ENCODE assay signal across 17 cellular contexts in genomic region chr7:114533151-114533550, GRCh38.
DNase-seq lines count a peak whose midpoint lies in the region; FAIRE-seq and TF ChIP-seq lines count a peak whose summit lies in the region.
"Had no signal": no experiment of that assay in that cellular context is flagged by ENCODE, and none has a peak within 500 bp of the region (broad histone marks: within the 10 kb centered on the region; RNA-seq: fewer than 3 reads in every experiment).

No MANE protein-coding gene starts in this region.

- no peak overlapping the region for H3K4me2 ChIP-seq in mesendoderm (ENCODE audit: low read length)
- H3K4me2 ChIP-seq: smooth muscle cell had no signal

- TF ChIP-seq CTCF in adrenal gland (IDR thresholded peaks at IDR 0.05) = no peak
- no peak for TF ChIP-seq CTCF in D721Med (IDR thresholded peaks at IDR 0.05; ENCODE audit: insufficient read depth, missing control alignments)

- no peak overlapping the region for H4K8ac ChIP-seq in mesendoderm (ENCODE audit: low read depth, low read length)

- H3K4me1 ChIP-seq in mesendoderm (ENCODE audit: control insufficient read depth, low read depth, low read length) (no peaks in the 10 kb centered on the region), adrenal gland (replicated peaks in 1 of 2) (no peaks in the 10 kb centered on the region)

- H3K9me3 ChIP-seq in adrenal gland (replicated peaks in 1 of 3) = no peaks in the 10 kb centered on the region
- H3K9me3 ChIP-seq: ovary had no signal

- no peak overlapping the region for H3K27ac ChIP-seq in mesendoderm (ENCODE audit: low read depth, low read length)
- H3K27ac ChIP-seq in adrenal gland = no peak overlapping the region
- H3K27ac ChIP-seq: cardiac muscle cell, ovary, RWPE1 had no signal

- no CpG with 5 or more reads among the region's 2 CpGs for WGBS in mesendoderm (ENCODE audit: extremely low coverage, insufficient coverage, low lambda C conversion rate)
- 55 to 74% (median 65%) methylated on average over 2 of the region's 2 CpGs for whole genome bisulfite sequencing in adrenal gland, 4 donors

- no peak overlapping the region for H3K4ac ChIP-seq in mesendoderm (ENCODE audit: low read depth, low read length)

- H3K79me2 ChIP-seq in mesendoderm (ENCODE audit: control insufficient read depth, insufficient read depth, low read length) = no peaks in the 10 kb centered on the region

- H3K36me3 ChIP-seq in mesendoderm (ENCODE audit: control insufficient read depth, insufficient read depth, low read length) (no peaks in the 10 kb centered on the region), adrenal gland (replicated peaks in 1 of 2) (no peaks in the 10 kb centered on the region)
- H3K36me3 ChIP-seq: cardiac muscle cell, ovary had no signal

- H4K5ac ChIP-seq in mesendoderm (ENCODE audit: low read length) = no peak overlapping the region

- no peak overlapping the region for H3K4me3 ChIP-seq in mesendoderm (ENCODE audit: low read length)
- no peak overlapping the region for H3K4me3 ChIP-seq in adrenal gland
- H3K4me3 ChIP-seq: cardiac muscle cell, ovary, smooth muscle cell had no signal

- FAIRE-seq in D721Med (lab: Jason Lieb, UNC) = no peak

- H3K18ac ChIP-seq in mesendoderm (ENCODE audit: low read length) = no peak overlapping the region

- no peak overlapping the region for H2BK15ac ChIP-seq in mesendoderm (replicated peaks; ENCODE audit: low read depth)

- H3K56ac ChIP-seq in mesendoderm (ENCODE audit: low read length) = no peak overlapping the region

- H2BK5ac ChIP-seq in mesendoderm (ENCODE audit: low read length) = no peak overlapping the region

- H3K9ac ChIP-seq in mesendoderm (ENCODE audit: low read length) = no peak overlapping the region

- intact Hi-C loops in adrenal gland (cut with DNase I) = no loop called here

- TF ChIP-seq POLR2A in adrenal gland (IDR thresholded peaks at IDR 0.05) = no peak

- H2BK120ac ChIP-seq in mesendoderm (ENCODE audit: low read depth, low read length) = no peak overlapping the region

- H3K79me1 ChIP-seq in mesendoderm (ENCODE audit: low read length) = no peaks in the 10 kb centered on the region

- DNase-seq in DMS153 (lab: John Stamatoyannopoulos, UW) = peak; percentile 65
- peak; percentile 36 for DNase-seq in NCI-H1694 treated with DMSO at 0.1 percent for 48 hours (lab: John Stamatoyannopoulos, UW)
- peak; percentile 65 to 72 for DNase-seq in SHP77 (lab: John Stamatoyannopoulos, UW)
- DNase-seq in mesendoderm = peak; percentile 19
- no peak for DNase-seq in occipital lobe (lab: John Stamatoyannopoulos, UW)
- no peak for DNase-seq in adrenal gland
- DNase-seq in kidney tubule cell (ENCODE audit: low spot score) = no peak
- no peak for DNase-seq in D721Med (ENCODE audit: insufficient read length, low spot score)
- DNase-seq: effector CD4-positive, alpha-beta T cell; foreskin fibroblast; HCEC 1CT; ovary; stimulated activated naive CD8-positive, alpha-beta T cell treated with anti-CD3 and anti-CD28 coated beads, Interleukin-15, amount 100 ng/mL, for 72 hours; T-helper 17 cell had no signal

- no peaks in the 10 kb centered on the region for H3K27me3 ChIP-seq in mesendoderm (ENCODE audit: insufficient read depth, low read length, poor library complexity)
- H3K27me3 ChIP-seq in adrenal gland = no peaks in the 10 kb centered on the region
- H3K27me3 ChIP-seq: cardiac muscle cell, ovary had no signal

- no peak overlapping the region for H3K23ac ChIP-seq in mesendoderm (ENCODE audit: low read length)

- H2AK5ac ChIP-seq in mesendoderm (ENCODE audit: low read length) = no peak overlapping the region

Comparison
In these comparisons a context has a peak if more than half of its experiments do, and no peak if none do; other contexts are left out.
1. DNase-seq: peak in DMS153 (single experiment), NCI-H1694 treated with DMSO at 0.1 percent for 48 hours (single experiment), SHP77 (2 of 2) and mesendoderm (single experiment); none in occipital lobe (single experiment), adrenal gland (0 of 7), kidney tubule cell (single experiment) and D721Med (single experiment).